In the genomic region with DNA sequence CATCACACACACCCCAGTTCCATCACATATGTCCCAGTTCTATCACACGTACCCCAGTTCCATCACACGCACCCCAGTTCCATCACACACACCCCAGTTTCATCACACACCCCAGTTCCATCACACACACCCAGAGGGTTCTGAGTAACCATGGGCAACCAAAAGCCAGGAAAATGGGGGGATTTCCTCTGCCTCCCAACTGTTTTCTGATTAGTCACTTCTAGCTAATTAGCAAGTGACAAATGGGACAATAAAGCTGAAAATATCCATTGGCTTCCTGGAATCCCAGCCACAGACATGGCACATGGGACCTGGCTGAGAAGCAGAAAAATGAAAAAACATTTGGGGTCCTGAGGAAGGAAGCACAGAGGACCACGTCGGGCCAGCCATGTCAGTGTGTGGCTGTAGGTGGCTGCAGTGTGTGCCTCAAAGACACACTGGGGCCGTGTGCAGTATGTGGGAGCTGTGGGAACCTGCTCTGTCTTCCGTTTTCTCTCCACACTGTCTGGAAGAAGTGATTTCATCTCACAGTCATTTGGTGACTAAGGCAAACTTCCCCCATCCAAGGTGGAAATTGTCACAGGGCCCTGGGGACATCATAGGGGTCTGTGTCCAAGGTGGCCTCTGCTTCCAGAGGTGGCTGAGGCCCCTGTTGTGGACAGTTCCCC, we compare ENCODE assay signal across 9 cellular contexts.
DNase-seq lines count a peak whose midpoint lies in the region; ATAC-seq lines count a peak whose summit lies in the region.
"Had no signal": no experiment of that assay in that cellular context is flagged by ENCODE, and none has a peak within 500 bp of the region (broad histone marks: within the 10 kb centered on the region; RNA-seq: fewer than 3 reads in every experiment).

No MANE protein-coding gene starts in this region.

- DNase-seq in AG20443 (ENCODE audit: low spot score) (peak; percentile 77), H4 (ENCODE audit: low spot score) (peak; percentile 42), kidney tubule cell (ENCODE audit: low spot score) (peak; percentile 83), retina (no peak), NCI-H510A (lab: John Stamatoyannopoulos, UW) (no peak)
- DNase-seq in activated T-cell treated with anti-CD3 and anti-CD28 coated beads, Interleukin-2, amount 50 U/mL, for 4 hours, result no peak
- DNase-seq: activated B cell treated with CpG ODN at 0.5 μM for 24 hours had no signal

- ATAC-seq in activated T-cell treated with anti-CD3 and anti-CD28 coated beads, Interleukin-2, amount 50 U/mL, for 4 hours, result peak; percentile 46 to 54
- ATAC-seq in HG02938 (IDR thresholded peaks at IDR 0.05; ENCODE audit: unreplicated experiment) (no peak), GM18861 (IDR thresholded peaks at IDR 0.05; ENCODE audit: unreplicated experiment) (no peak)

- H3K36me3 Mint-ChIP-seq in activated T-cell treated with anti-CD3 and anti-CD28 coated beads, Interleukin-2, amount 50 U/mL, for 4 hours (ENCODE audit: insufficient read depth), result peaks cover 2% of the 10 kb centered on the region

- peaks cover 46% of the 10 kb centered on the region for H3K4me1 Mint-ChIP-seq in activated T-cell treated with anti-CD3 and anti-CD28 coated beads, Interleukin-2, amount 50 U/mL, for 4 hours (ENCODE audit: low read depth)

- H3K9me3 Mint-ChIP-seq in activated T-cell treated with anti-CD3 and anti-CD28 coated beads, Interleukin-2, amount 50 U/mL, for 4 hours, result no peaks in the 10 kb centered on the region
- H3K9me3 Mint-ChIP-seq: activated B cell treated with CpG ODN at 0.5 μM for 24 hours had no signal

- no peaks in the 10 kb centered on the region for H3K27me3 Mint-ChIP-seq in activated T-cell treated with anti-CD3 and anti-CD28 coated beads, Interleukin-2, amount 50 U/mL, for 4 hours (ENCODE audit: low read depth)
- H3K27me3 Mint-ChIP-seq: activated B cell treated with CpG ODN at 0.5 μM for 24 hours had no signal

- H3K4me3 Mint-ChIP-seq in activated T-cell treated with anti-CD3 and anti-CD28 coated beads, Interleukin-2, amount 50 U/mL, for 4 hours, result no peak overlapping the region
- H3K4me3 Mint-ChIP-seq: activated B cell treated with CpG ODN at 0.5 μM for 24 hours had no signal

Comparison
In these comparisons a context has a peak if more than half of its experiments do, and no peak if none do; other contexts are left out.
1. DNase-seq: peak in AG20443 (single experiment), H4 (single experiment) and kidney tubule cell (single experiment); none in activated T-cell treated with anti-CD3 and anti-CD28 coated beads, Interleukin-2, amount 50 U/mL, for 4 hours (single experiment), retina (single experiment) and NCI-H510A (single experiment).
2. ATAC-seq: peak in activated T-cell treated with anti-CD3 and anti-CD28 coated beads, Interleukin-2, amount 50 U/mL, for 4 hours (2 of 2); none in HG02938 (single experiment) and GM18861 (single experiment).